12 cellular contexts compared by ENCODE assay signal in the genomic region with DNA sequence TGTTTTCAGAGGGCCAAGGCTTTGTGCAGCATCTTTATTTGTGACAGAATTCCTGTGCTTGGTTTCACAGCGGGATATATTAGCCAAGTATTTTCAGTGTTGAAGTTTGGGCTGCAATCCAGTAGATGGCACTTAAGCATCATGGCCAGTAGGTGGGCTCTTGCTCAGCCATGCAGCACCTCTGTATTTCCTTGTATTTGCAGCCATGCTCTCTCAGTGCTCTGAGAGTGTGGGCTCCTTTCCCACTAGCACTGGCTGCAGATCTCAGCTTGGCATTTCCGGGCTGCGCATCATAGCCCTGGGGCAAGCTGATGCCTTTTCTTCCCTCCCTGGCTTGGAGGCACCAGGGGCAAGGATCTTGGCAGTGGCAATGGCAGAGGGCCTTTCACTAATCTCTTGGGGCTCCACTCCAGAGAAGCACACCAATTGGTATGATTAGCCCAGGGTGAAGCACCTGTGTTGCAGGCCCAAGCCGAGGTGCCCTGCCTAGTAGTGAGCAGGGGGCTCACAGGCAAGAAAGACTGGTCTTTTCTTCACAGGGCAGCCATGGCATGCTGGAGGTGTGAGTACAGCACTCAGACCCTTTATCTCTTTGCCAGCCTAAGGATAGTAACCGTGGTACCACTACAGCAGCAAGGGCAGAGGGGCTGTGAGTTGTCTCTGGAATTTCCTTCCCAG. TPM values are rescaled to one million over a fixed set of nuclear protein-coding genes. Genes with fewer than 3 reads are reported as not detected.
DNase-seq lines count a peak whose midpoint lies in the region; ATAC-seq, FAIRE-seq and TF ChIP-seq lines count a peak whose summit lies in the region.
"Had no signal": no experiment of that assay in that cellular context is flagged by ENCODE, and none has a peak within 500 bp of the region (broad histone marks: within the 10 kb centered on the region; RNA-seq: fewer than 3 reads in every experiment).

No MANE protein-coding gene starts in this region.

- CTCF ChIA-PET in H1 (lab: Charles Lee; ENCODE audit: partially characterized antibody), result interaction anchor here (0.6 to 2.6 kb wide), 16 partner anchors 10 to 688 kb away, joined by 3 to 11 read pairs (median 3); no protein-coding TSS in a partner anchor

- no peaks in the 10 kb centered on the region for H4K20me1 ChIP-seq in H1 (replicated peaks in 1 of 2; ENCODE audit: control insufficient read depth in 1 of 2, insufficient read depth in 2 of 2, low read length in 2 of 2)

- no peaks in the 10 kb centered on the region for H3K36me3 ChIP-seq in H1 (ENCODE audit: control insufficient read depth in 2 of 4, insufficient read depth in 4 of 4, low read length in 3 of 4)

- H3K23me2 ChIP-seq in H1 (ENCODE audit: low read depth, low read length), result no peaks in the 10 kb centered on the region

- H2BK15ac ChIP-seq in H1 (ENCODE audit: low read length), result no peak overlapping the region

- peak overlapping the region; percentile 82 for H4K8ac ChIP-seq in H1 (ENCODE audit: extremely low read depth, insufficient read depth, low read length)

- no peaks in the 10 kb centered on the region for H3K27me3 ChIP-seq in H1 (replicated peaks in 1 of 4; ENCODE audit: control insufficient read depth in 3 of 4, extremely low read depth in 1 of 4, insufficient read depth in 3 of 4, low read length in 3 of 4)
- H3K27me3 ChIP-seq: adrenal gland had no signal

- H3K79me2 ChIP-seq in H1 (ENCODE audit: control insufficient read depth in 1 of 2, insufficient read depth in 2 of 2, low read length in 2 of 2), result no peaks in the 10 kb centered on the region

- H3K18ac ChIP-seq in H1 (ENCODE audit: extremely low read depth, low read length), result no peak overlapping the region

- no peaks in the 10 kb centered on the region for H3K79me1 ChIP-seq in H1 (ENCODE audit: low read depth, low read length)

- POLR2A ChIA-PET in H1 (lab: Charles Lee; ENCODE audit: partially characterized antibody), result no interaction called here

- no peak overlapping the region for H3K27ac ChIP-seq in H1 (ENCODE audit: low read depth, low read length)
- H3K27ac ChIP-seq in substantia nigra (ENCODE audit: low read depth, low read length, poor library complexity, severe bottlenecking), result no peak overlapping the region
- H3K27ac ChIP-seq: adrenal gland had no signal

- no peak overlapping the region for H4K5ac ChIP-seq in H1 (ENCODE audit: insufficient read length, low read depth, low read length)

- 79% methylated on average over 5 of the region's 5 CpGs; no CpG with 5 or more reads in 1 of the 2 experiments for WGBS in H1 (ENCODE audit: extremely low coverage in 1 of 2, insufficient coverage in 1 of 2, insufficient read length in 1 of 2, insufficient replicate concordance in 2 of 2, low coverage in 1 of 2, low lambda C conversion rate in 2 of 2, missing lambda C conversion rate in 1 of 2), 2 experiments

- H2BK5ac ChIP-seq in H1 (ENCODE audit: low read depth, low read length), result no peak overlapping the region

- H3K14ac ChIP-seq in H1 (ENCODE audit: insufficient read length), result no peak overlapping the region

- TF ChIP-seq RAD21 in H1 (IDR thresholded peaks at IDR 0.05 in 1 of 2, conservative IDR thresholded peaks at IDR 0.05 in 1 of 2; ENCODE audit: low read depth in 2 of 2, low read length in 2 of 2), result peak; percentile 85 to 88

- H3K4me3 ChIP-seq in H1 (ENCODE audit: extremely low read depth in 1 of 4, insufficient read depth in 2 of 4, low read depth in 3 of 4, low read length in 4 of 4), result no peak overlapping the region
- H3K4me3 ChIP-seq: adrenal gland had no signal

- TF ChIP-seq CTCF in H1 (IDR thresholded peaks at IDR 0.05; ENCODE audit: control extremely low read depth in 1 of 3, insufficient read depth in 1 of 3, low read depth in 1 of 3, low read length in 3 of 3), result peak; percentile 48 to 79 (median 72)

- DNase-seq in ACHN (peak; percentile 10), NCI-H446 treated with DMSO at 0.1 percent for 48 hours (lab: John Stamatoyannopoulos, UW) (peak; percentile 4), H1 (ENCODE audit: low read depth in 1 of 2, low spot score in 2 of 2) (peak; percentile 9 to 47), substantia nigra (lab: John Stamatoyannopoulos, UW) (no peak), Ammon's horn (ENCODE audit: low spot score) (no peak)
- no peak for DNase-seq in effector CD4-positive, alpha-beta T cell
- DNase-seq in effector CD8-positive, alpha-beta T cell (lab: John Stamatoyannopoulos, UW), result no peak
- DNase-seq: adrenal gland had no signal

- no peak overlapping the region for H4K91ac ChIP-seq in H1 (replicated peaks; ENCODE audit: insufficient read length, low read length)

- H2AK5ac ChIP-seq in H1 (ENCODE audit: low read depth, low read length), result no peak overlapping the region

- H3K9me3 ChIP-seq in H1 (ENCODE audit: insufficient read depth in 2 of 2, low read depth in 1 of 2, low read length in 1 of 2), result no peaks in the 10 kb centered on the region; a peak in 1 of 4 replicates
- H3K9me3 ChIP-seq: adrenal gland had no signal

- H3K23ac ChIP-seq in H1 (ENCODE audit: insufficient read length), result no peak overlapping the region

- no peak for TF ChIP-seq POLR2A in H1 (IDR thresholded peaks at IDR 0.05; ENCODE audit: control extremely low read depth in 1 of 2, low read depth in 2 of 2, low read length in 2 of 2)

- H3K4ac ChIP-seq in H1 (replicated peaks; ENCODE audit: insufficient read length, low read depth, low read length), result no peak overlapping the region

- ATAC-seq in GM21526 (IDR thresholded peaks at IDR 0.05; ENCODE audit: low FRiP score, unreplicated experiment), result peak; percentile 66
- ATAC-seq: activated CD4-positive, CD25-positive, alpha-beta regulatory T cell treated with anti-CD3 and anti-CD28 coated beads, Interleukin-2, amount 50 U/mL, for 24 hours had no signal

- no peak for TF ChIP-seq EP300 in H1 (IDR thresholded peaks at IDR 0.05; ENCODE audit: borderline replicate concordance in 1 of 2, low read depth in 2 of 2, low read length in 2 of 2)

- FAIRE-seq in H1 (lab: Jason Lieb, UNC), result peak; percentile 73

- H2BK20ac ChIP-seq in H1 (ENCODE audit: low read length), result no peak overlapping the region

- in situ Hi-C loops in ACHN (cut with HindIII; ENCODE audit: low pct_ligation_motif_present, low pct_unique_long_range_greater_than_20kb, low sequenced_read_pairs), result no loop called here

- no peak overlapping the region for H3K56ac ChIP-seq in H1 (replicated peaks; ENCODE audit: insufficient read length, low read depth, low read length)

- H2AFZ ChIP-seq in H1 (ENCODE audit: low read length), result no peak overlapping the region; the same call in 1 of the 2 replicates

- H2BK12ac ChIP-seq in H1 (ENCODE audit: low read depth, low read length), result no peak overlapping the region

- H3K9ac ChIP-seq in H1 (replicated peaks in 1 of 4; ENCODE audit: extremely low read depth in 1 of 4, low read depth in 3 of 4, low read length in 3 of 4), result no peak overlapping the region

- no peak overlapping the region for H2BK120ac ChIP-seq in H1 (replicated peaks; ENCODE audit: low read depth, low read length)

- H3K4me1 ChIP-seq in H1 (replicated peaks in 1 of 4; ENCODE audit: control insufficient read depth in 3 of 4, insufficient read depth in 4 of 4, low read length in 3 of 4), result peaks cover 0 to 2% (median 0%) of the 10 kb centered on the region in 4 experiments; a peak in 1 of 7 replicates
- H3K4me1 ChIP-seq: adrenal gland had no signal

- H3K4me2 ChIP-seq in H1 (ENCODE audit: insufficient read depth in 1 of 2, low read depth in 2 of 2, low read length in 2 of 2), result no peak overlapping the region

TF ChIP-seq in H1, 55 proteins besides CTCF, POLR2A, EP300 and RAD21:
- no peak for TF ChIP-seq TBP (IDR thresholded peaks at IDR 0.05; ENCODE audit: low read depth, low read length)
- TF ChIP-seq, protein P1, sequence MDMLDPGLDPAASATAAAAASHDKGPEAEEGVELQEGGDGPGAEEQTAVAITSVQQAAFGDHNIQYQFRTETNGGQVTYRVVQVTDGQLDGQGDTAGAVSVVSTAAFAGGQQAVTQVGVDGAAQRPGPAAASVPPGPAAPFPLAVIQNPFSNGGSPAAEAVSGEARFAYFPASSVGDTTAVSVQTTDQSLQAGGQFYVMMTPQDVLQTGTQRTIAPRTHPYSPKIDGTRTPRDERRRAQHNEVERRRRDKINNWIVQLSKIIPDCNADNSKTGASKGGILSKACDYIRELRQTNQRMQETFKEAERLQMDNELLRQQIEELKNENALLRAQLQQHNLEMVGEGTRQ (IDR thresholded peaks at IDR 0.05; ENCODE audit: low read length), result no peak
- TF ChIP-seq, protein P2, sequence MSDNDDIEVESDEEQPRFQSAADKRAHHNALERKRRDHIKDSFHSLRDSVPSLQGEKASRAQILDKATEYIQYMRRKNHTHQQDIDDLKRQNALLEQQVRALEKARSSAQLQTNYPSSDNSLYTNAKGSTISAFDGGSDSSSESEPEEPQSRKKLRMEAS (IDR thresholded peaks at IDR 0.05), result peak; percentile 50; the same call in 1 of the 2 replicates
- TF ChIP-seq TEAD4 (IDR thresholded peaks at IDR 0.05; ENCODE audit: low read depth, low read length), result peak; percentile 44; the same call in 1 of the 2 replicates
- TF ChIP-seq HDAC6 (IDR thresholded peaks at IDR 0.05; ENCODE audit: low read depth, low read length), result no peak
- no peak for TF ChIP-seq TCF12 (IDR thresholded peaks at IDR 0.05; ENCODE audit: low read depth, low read length)
- no peak for TF ChIP-seq KDM4A (IDR thresholded peaks at IDR 0.05; ENCODE audit: low read depth, low read length, severe bottlenecking)
- no peak for TF ChIP-seq BCL11A (IDR thresholded peaks at IDR 0.05; ENCODE audit: low read depth in 2 of 2, low read length in 2 of 2)
- 0 out of 2 replicates have a peak, but pooled peaks have one; percentile 20 for TF ChIP-seq YY1 (IDR thresholded peaks at IDR 0.05; ENCODE audit: low read depth, low read length)

RNA-seq across cellular contexts. Expression of a gene that starts 48.3 kb away (rescaled TPM):
- total RNA-seq in H1 (2021; fragmentation: NEBNext Ultra II Directional; extraction: Animal tissue kit (Norgen Biotek cat#: 25700)), result 0.54 and 0.56 TPM in 2 replicates
- 0.06 TPM in 1 of 2 replicates, not detected in the other for polyA plus RNA-seq in H1 (2011; rRNA removed)
- polyA plus RNA-seq in H1 (2011; cell fraction: cytosol; rRNA removed), result 0.06 TPM
- 0.09 TPM for polyA plus RNA-seq in H1 (2011; cell fraction: nucleus; rRNA removed)
- not detected in 4 replicates for polyA plus RNA-seq in H1 (2012, experiment 1 of 2)
- polyA plus RNA-seq in H1 (2012, experiment 2 of 2), result not detected
- polyA plus RNA-seq in H1 (2013, experiment 1 of 2), result 0.49 TPM
- polyA plus RNA-seq in H1 (2013, experiment 2 of 2), result 0.13 TPM
- 0.09 TPM in 1 of 2 replicates, not detected in the other for polyA minus RNA-seq in H1 (2011; rRNA and poly(A)+ RNA removed)
- not detected for polyA minus RNA-seq in H1 (2011; cell fraction: cytosol; rRNA and poly(A)+ RNA removed)
- polyA minus RNA-seq in H1 (2011; cell fraction: nucleus; rRNA and poly(A)+ RNA removed), result 1.4 TPM
- total RNA-seq: adrenal gland, myocyte, urinary bladder had no signal
- polyA plus RNA-seq: urinary bladder had no signal

Comparison
In these comparisons a context has a peak if more than half of its experiments do, and no peak if none do; other contexts are left out.
1. DNase-seq: peak in ACHN (single experiment), NCI-H446 treated with DMSO at 0.1 percent for 48 hours (single experiment) and H1 (2 of 2); none in substantia nigra (0 of 49), effector CD4-positive, alpha-beta T cell (single experiment), effector CD8-positive, alpha-beta T cell (single experiment) and Ammon's horn (single experiment).